In the genomic region with DNA sequence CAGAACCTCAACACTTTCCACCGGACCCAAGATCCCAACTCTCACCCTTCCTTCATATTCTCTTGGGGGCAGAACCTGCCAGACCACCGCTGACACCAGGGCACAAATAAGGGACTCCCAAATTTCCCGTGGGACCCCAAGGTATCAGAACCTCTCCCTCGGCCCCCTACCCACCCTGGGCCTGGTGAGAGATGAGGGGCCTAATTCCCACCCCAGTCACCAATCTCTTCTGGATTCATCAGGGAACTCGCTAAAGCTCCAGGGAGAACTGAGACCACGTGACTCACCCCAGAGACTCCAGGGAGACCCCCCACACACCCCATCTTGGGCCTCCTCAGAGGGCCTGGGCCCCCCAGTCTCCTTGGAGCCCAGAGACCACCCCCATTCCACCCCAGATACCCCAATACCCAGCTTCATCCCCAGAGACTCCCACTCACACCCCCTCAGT, we compare ENCODE assay signal across 1 cellular context.
TF ChIP-seq lines count a peak whose summit lies in the region.

No MANE protein-coding gene starts in this region.

TF ChIP-seq in HCT116, 20 proteins besides CTCF, POLR2A, EP300 and RAD21:
- TF ChIP-seq YY1 (IDR thresholded peaks at IDR 0.05; ENCODE audit: extremely low read depth, insufficient replicate concordance, low read depth, low read length) (no peak), SP1 (IDR thresholded peaks at IDR 0.05; ENCODE audit: low read depth) (no peak), POLR2AphosphoS5 (IDR thresholded peaks at IDR 0.05; ENCODE audit: low read depth, low read length) (no peak), EZH2phosphoT487 (IDR thresholded peaks at IDR 0.05; ENCODE audit: borderline replicate concordance) (no peak), EGR1 (IDR thresholded peaks at IDR 0.05; ENCODE audit: low read depth) (no peak), CEBPB (IDR thresholded peaks at IDR 0.05; ENCODE audit: low read depth) (no peak), ZNF274 (IDR thresholded peaks at IDR 0.05; ENCODE audit: low read depth, low read length) (no peak), JUND (IDR thresholded peaks at IDR 0.05) (no peak), FOSL1 (IDR thresholded peaks at IDR 0.05; ENCODE audit: low read depth) (no peak)
- TF ChIP-seq, protein P1, sequence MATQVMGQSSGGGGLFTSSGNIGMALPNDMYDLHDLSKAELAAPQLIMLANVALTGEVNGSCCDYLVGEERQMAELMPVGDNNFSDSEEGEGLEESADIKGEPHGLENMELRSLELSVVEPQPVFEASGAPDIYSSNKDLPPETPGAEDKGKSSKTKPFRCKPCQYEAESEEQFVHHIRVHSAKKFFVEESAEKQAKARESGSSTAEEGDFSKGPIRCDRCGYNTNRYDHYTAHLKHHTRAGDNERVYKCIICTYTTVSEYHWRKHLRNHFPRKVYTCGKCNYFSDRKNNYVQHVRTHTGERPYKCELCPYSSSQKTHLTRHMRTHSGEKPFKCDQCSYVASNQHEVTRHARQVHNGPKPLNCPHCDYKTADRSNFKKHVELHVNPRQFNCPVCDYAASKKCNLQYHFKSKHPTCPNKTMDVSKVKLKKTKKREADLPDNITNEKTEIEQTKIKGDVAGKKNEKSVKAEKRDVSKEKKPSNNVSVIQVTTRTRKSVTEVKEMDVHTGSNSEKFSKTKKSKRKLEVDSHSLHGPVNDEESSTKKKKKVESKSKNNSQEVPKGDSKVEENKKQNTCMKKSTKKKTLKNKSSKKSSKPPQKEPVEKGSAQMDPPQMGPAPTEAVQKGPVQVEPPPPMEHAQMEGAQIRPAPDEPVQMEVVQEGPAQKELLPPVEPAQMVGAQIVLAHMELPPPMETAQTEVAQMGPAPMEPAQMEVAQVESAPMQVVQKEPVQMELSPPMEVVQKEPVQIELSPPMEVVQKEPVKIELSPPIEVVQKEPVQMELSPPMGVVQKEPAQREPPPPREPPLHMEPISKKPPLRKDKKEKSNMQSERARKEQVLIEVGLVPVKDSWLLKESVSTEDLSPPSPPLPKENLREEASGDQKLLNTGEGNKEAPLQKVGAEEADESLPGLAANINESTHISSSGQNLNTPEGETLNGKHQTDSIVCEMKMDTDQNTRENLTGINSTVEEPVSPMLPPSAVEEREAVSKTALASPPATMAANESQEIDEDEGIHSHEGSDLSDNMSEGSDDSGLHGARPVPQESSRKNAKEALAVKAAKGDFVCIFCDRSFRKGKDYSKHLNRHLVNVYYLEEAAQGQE (IDR thresholded peaks at IDR 0.05; ENCODE audit: low read depth): no peak
- TF ChIP-seq, protein P2, sequence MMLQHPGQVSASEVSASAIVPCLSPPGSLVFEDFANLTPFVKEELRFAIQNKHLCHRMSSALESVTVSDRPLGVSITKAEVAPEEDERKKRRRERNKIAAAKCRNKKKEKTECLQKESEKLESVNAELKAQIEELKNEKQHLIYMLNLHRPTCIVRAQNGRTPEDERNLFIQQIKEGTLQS (IDR thresholded peaks at IDR 0.05): no peak
- TF ChIP-seq, protein P3, sequence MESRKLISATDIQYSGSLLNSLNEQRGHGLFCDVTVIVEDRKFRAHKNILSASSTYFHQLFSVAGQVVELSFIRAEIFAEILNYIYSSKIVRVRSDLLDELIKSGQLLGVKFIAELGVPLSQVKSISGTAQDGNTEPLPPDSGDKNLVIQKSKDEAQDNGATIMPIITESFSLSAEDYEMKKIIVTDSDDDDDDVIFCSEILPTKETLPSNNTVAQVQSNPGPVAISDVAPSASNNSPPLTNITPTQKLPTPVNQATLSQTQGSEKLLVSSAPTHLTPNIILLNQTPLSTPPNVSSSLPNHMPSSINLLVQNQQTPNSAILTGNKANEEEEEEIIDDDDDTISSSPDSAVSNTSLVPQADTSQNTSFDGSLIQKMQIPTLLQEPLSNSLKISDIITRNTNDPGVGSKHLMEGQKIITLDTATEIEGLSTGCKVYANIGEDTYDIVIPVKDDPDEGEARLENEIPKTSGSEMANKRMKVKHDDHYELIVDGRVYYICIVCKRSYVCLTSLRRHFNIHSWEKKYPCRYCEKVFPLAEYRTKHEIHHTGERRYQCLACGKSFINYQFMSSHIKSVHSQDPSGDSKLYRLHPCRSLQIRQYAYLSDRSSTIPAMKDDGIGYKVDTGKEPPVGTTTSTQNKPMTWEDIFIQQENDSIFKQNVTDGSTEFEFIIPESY (IDR thresholded peaks at IDR 0.05; ENCODE audit: extremely low read depth, insufficient replicate concordance, low read length): no peak
- TF ChIP-seq, protein P4, sequence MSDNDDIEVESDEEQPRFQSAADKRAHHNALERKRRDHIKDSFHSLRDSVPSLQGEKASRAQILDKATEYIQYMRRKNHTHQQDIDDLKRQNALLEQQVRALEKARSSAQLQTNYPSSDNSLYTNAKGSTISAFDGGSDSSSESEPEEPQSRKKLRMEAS (IDR thresholded peaks at IDR 0.05): no peak
